Comparison of ENCODE assay signal across 1 cellular context in genomic region chr17:75113798-75114551, GRCh38.
TF ChIP-seq lines count a peak whose summit lies in the region.

No MANE protein-coding gene starts in this region.

TF ChIP-seq in GM23338, 12 proteins besides CTCF, POLR2A, EP300 and RAD21 (continued from another document):
- no peak for TF ChIP-seq ZNF462 (CRISPR knock-in tag; IDR thresholded peaks at IDR 0.05)
- no peak for TF ChIP-seq STAT1 (IDR thresholded peaks at IDR 0.05; ENCODE audit: unreplicated experiment)
- no peak for TF ChIP-seq REST (IDR thresholded peaks at IDR 0.05; ENCODE audit: unreplicated experiment)
- TF ChIP-seq NANOG (IDR thresholded peaks at IDR 0.05; ENCODE audit: borderline replicate concordance): no peak
- no peak for TF ChIP-seq EZH2phosphoT487 (IDR thresholded peaks at IDR 0.05; ENCODE audit: unreplicated experiment)
- TF ChIP-seq POLR2AphosphoS5 (IDR thresholded peaks at IDR 0.05; ENCODE audit: low read depth): no peak
- TF ChIP-seq EZH2 (IDR thresholded peaks at IDR 0.05; ENCODE audit: low read depth, unreplicated experiment): no peak
TF ChIP-seq in GM23338: peak in this region for 0.
